Comparison of ENCODE assay signal across 11 cellular contexts in genomic region chr17:73586921-73587680, GRCh38. TPM values are rescaled to one million over a fixed set of nuclear protein-coding genes. Genes with fewer than 3 reads are reported as not detected.
DNase-seq lines count a peak whose midpoint lies in the region; ATAC-seq lines count a peak whose summit lies in the region.
"Had no signal": no experiment of that assay in that cellular context is flagged by ENCODE, and none has a peak within 500 bp of the region (broad histone marks: within the 10 kb centered on the region; RNA-seq: fewer than 3 reads in every experiment).

No MANE protein-coding gene starts in this region.

- H3K4me3 Mint-ChIP-seq in memory B cell, result no peak overlapping the region
- no peak overlapping the region for H3K4me3 Mint-ChIP-seq in immature natural killer cell

- peak overlapping the region; percentile 82 for H3K27ac Mint-ChIP-seq in memory B cell
- no peak overlapping the region for H3K27ac Mint-ChIP-seq in immature natural killer cell

- no peaks in the 10 kb centered on the region for H3K27me3 Mint-ChIP-seq in memory B cell
- peaks cover 9 to 12% (median 12%) of the 10 kb centered on the region in 3 donors for H3K27me3 Mint-ChIP-seq in immature natural killer cell (ENCODE audit: low read depth in 3 of 3)

- DNase-seq in COLO829 (ENCODE audit: low spot score) (peak; percentile 14), HuH-7 (ENCODE audit: low spot score) (peak; percentile 54), SW480 (ENCODE audit: low spot score) (peak; percentile 66), memory B cell (ENCODE audit: low spot score in 2 of 2) (no peak), immature natural killer cell (no peak), NK-92 (lab: John Stamatoyannopoulos, UW; ENCODE audit: unreplicated experiment) (no peak), GDM1 (lab: John Stamatoyannopoulos, UW) (no peak), NCI-H1105 treated with DMSO at 0.1 percent for 48 hours (lab: John Stamatoyannopoulos, UW) (no peak)
- DNase-seq: occipital lobe, transverse colon had no signal

- no peak for ATAC-seq in memory B cell (ENCODE audit: low read depth)

- peaks cover 67% of the 10 kb centered on the region for H3K4me1 Mint-ChIP-seq in memory B cell
- H3K4me1 Mint-ChIP-seq in immature natural killer cell, result peaks cover 15 to 17% of the 10 kb centered on the region in 2 donors

- H3K9me3 Mint-ChIP-seq in memory B cell (no peaks in the 10 kb centered on the region), immature natural killer cell (no peaks in the 10 kb centered on the region)

- H3K36me3 Mint-ChIP-seq in memory B cell (no peaks in the 10 kb centered on the region), immature natural killer cell (no peaks in the 10 kb centered on the region)

RNA-seq across cellular contexts. Expression of gene SDK2, which starts 57.1 kb away (rescaled TPM):
- not detected for polyA plus RNA-seq in immature natural killer cell
- polyA plus RNA-seq: endothelial cell of umbilical vein had no signal

Comparison
In these comparisons a context has a peak if more than half of its experiments do, and no peak if none do; other contexts are left out.
1. DNase-seq: peak in COLO829 (single experiment), HuH-7 (single experiment) and SW480 (single experiment); none in memory B cell (0 of 2), immature natural killer cell (0 of 3), NK-92 (single experiment), GDM1 (single experiment) and NCI-H1105 treated with DMSO at 0.1 percent for 48 hours (single experiment).